Comparison of ENCODE assay signal across 13 cellular contexts in the genomic region with DNA sequence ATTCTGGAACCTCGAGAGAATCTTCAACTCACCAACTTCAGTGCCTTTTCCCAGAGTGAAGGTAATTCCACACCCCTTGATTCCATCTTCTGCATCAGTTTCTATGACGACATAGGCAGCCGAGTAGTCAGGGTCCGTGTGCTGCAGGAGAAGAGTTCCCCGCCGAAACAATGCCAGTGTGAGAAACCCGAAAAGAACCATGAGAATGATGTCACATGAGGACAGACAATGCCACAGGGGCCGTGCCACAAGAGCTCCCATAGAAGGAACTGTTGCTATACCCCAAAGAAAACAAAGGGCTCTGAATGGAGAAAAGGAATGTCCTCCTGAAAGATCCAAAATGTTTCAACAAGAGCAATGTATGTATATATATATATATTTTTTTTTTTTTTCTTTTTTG. TPM values are rescaled to one million over a fixed set of nuclear protein-coding genes. Genes with fewer than 3 reads are reported as not detected.
"Had no signal": no experiment of that assay in that cellular context is flagged by ENCODE, and none has a peak within 500 bp of the region (broad histone marks: within the 10 kb centered on the region; RNA-seq: fewer than 3 reads in every experiment).

No MANE protein-coding gene starts in this region.

- H3K27ac Mint-ChIP-seq: stimulated activated naive CD8-positive, alpha-beta T cell treated with anti-CD3 and anti-CD28 coated beads, Interleukin-15, Interleukin-2, amounts not matched to agents 100 ng/mL and 50 ng/mL, for 24 hours had no signal

- H3K9me3 Mint-ChIP-seq: naive thymus-derived CD8-positive, alpha-beta T cell; stimulated activated naive CD8-positive, alpha-beta T cell treated with anti-CD3 and anti-CD28 coated beads, Interleukin-15, Interleukin-2, amounts not matched to agents 100 ng/mL and 50 ng/mL, for 24 hours had no signal

- H3K4me1 ChIP-seq: ascending aorta had no signal

- H3K4me3 Mint-ChIP-seq: naive thymus-derived CD8-positive, alpha-beta T cell; stimulated activated naive CD8-positive, alpha-beta T cell treated with anti-CD3 and anti-CD28 coated beads, Interleukin-15, Interleukin-2, amounts not matched to agents 100 ng/mL and 50 ng/mL, for 24 hours had no signal

- H3K27ac ChIP-seq: ascending aorta, lower lobe of right lung, SK-N-MC, thoracic aorta had no signal

- H3K36me3 ChIP-seq: thoracic aorta had no signal

- H3K27me3 Mint-ChIP-seq: stimulated activated naive CD8-positive, alpha-beta T cell treated with anti-CD3 and anti-CD28 coated beads, Interleukin-15, Interleukin-2, amounts not matched to agents 100 ng/mL and 50 ng/mL, for 24 hours had no signal

- H3K4me3 ChIP-seq: ascending aorta, lower lobe of right lung, SK-N-MC, thoracic aorta had no signal

- DNase-seq: activated CD4-positive, alpha-beta T cell treated with anti-CD3 and anti-CD28 coated beads, Interleukin-2, amount 50 U/mL, for 1 hour; activated gamma-delta T cell treated with Interleukin-2 at 50 U/mL for 16 hours; activated T-cell treated with anti-CD3 and anti-CD28 coated beads, Interleukin-2, amount 50 U/mL, for 1 hour; cortex of kidney; effector memory CD4-positive, alpha-beta T cell; lower lobe of right lung; naive thymus-derived CD8-positive, alpha-beta T cell; stimulated activated CD4-positive, alpha-beta T cell treated with anti-CD3 and anti-CD28 coated beads, Interleukin-4, amount 100 ng/mL, for 1 hour; T-helper 1 cell had no signal

- H3K9me3 ChIP-seq: ascending aorta, lower lobe of right lung, thoracic aorta had no signal

- ATAC-seq: lower lobe of right lung; naive thymus-derived CD8-positive, alpha-beta T cell had no signal

- H3K27me3 ChIP-seq: ascending aorta had no signal

RNA-seq across cellular contexts. Expression of gene TYMS, which starts 49.0 kb away (rescaled TPM):
- total RNA-seq: naive thymus-derived CD8-positive, alpha-beta T cell had no signal
